In genomic region chr3:47259114-47259513, GRCh38 we compare ENCODE assay signal across 2 cellular contexts.
TF ChIP-seq lines count a peak whose summit lies in the region.

No MANE protein-coding gene starts in this region.

TF ChIP-seq in IMR-90, 13 proteins besides CTCF, POLR2A, EP300 and RAD21 (continued from another document):
- TF ChIP-seq RFX5 (IDR thresholded peaks at IDR 0.05; ENCODE audit: low read depth, low read length): no peak
- no peak for TF ChIP-seq FOS (IDR thresholded peaks at IDR 0.05; ENCODE audit: low read depth, low read length)

TF ChIP-seq in HEK293T, 16 proteins besides CTCF, POLR2A, EP300 and RAD21 (continued from another document):
- TF ChIP-seq LEF1 (IDR thresholded peaks at IDR 0.05; ENCODE audit: borderline replicate concordance) (no peak), SUZ12 (IDR thresholded peaks at IDR 0.05) (no peak), L3MBTL2 (conservative IDR thresholded peaks at IDR 0.05) (no peak), ARNT (IDR thresholded peaks at IDR 0.05) (no peak), FOXM1 (IDR thresholded peaks at IDR 0.05; ENCODE audit: borderline replicate concordance) (no peak), ELF4 (IDR thresholded peaks at IDR 0.05) (no peak)
